In the genomic region with DNA sequence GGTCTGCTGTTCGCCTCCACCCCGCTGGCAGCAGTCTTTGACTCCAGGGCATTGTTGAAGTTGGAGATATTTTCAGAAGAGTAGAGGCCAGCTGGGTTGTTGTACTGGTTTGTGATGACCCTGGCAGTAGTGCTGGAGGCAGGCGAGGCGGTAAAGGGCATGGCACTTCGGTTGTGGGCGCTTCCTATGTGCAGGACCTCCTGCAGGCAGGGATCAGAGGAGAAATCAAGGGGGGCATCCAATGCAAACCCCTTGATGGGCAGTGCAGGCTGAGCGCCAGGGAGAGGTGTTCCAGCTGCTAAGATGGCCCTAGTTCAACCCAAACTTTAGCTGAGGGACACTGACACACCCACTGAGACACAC, we compare ENCODE assay signal across 1 cellular context.
TF ChIP-seq lines count a peak whose summit lies in the region.

No MANE protein-coding gene starts in this region.

TF ChIP-seq in HepG2, 621 proteins besides CTCF, POLR2A, EP300 and RAD21:
- TF ChIP-seq RXRB (CRISPR knock-in tag; IDR thresholded peaks at IDR 0.05; ENCODE audit: borderline replicate concordance) (no peak), ZBTB38 (CRISPR knock-in tag; IDR thresholded peaks at IDR 0.05) (peak; percentile 54; the same call in 1 of the 2 replicates), IRX3 (CRISPR knock-in tag; IDR thresholded peaks at IDR 0.05; ENCODE audit: borderline replicate concordance, low read depth) (no peak), ZNF687 (CRISPR knock-in tag; IDR thresholded peaks at IDR 0.05) (peak; percentile 24; the same call in 1 of the 2 replicates), FOXO1 (CRISPR knock-in tag; IDR thresholded peaks at IDR 0.05) (no peak)
- TF ChIP-seq, protein P1, sequence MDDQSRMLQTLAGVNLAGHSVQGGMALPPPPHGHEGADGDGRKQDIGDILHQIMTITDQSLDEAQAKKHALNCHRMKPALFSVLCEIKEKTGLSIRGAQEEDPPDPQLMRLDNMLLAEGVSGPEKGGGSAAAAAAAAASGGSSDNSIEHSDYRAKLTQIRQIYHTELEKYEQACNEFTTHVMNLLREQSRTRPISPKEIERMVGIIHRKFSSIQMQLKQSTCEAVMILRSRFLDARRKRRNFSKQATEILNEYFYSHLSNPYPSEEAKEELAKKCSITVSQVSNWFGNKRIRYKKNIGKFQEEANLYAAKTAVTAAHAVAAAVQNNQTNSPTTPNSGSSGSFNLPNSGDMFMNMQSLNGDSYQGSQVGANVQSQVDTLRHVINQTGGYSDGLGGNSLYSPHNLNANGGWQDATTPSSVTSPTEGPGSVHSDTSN (CRISPR knock-in tag; IDR thresholded peaks at IDR 0.05; ENCODE audit: borderline replicate concordance): no peak
